In the genomic region with DNA sequence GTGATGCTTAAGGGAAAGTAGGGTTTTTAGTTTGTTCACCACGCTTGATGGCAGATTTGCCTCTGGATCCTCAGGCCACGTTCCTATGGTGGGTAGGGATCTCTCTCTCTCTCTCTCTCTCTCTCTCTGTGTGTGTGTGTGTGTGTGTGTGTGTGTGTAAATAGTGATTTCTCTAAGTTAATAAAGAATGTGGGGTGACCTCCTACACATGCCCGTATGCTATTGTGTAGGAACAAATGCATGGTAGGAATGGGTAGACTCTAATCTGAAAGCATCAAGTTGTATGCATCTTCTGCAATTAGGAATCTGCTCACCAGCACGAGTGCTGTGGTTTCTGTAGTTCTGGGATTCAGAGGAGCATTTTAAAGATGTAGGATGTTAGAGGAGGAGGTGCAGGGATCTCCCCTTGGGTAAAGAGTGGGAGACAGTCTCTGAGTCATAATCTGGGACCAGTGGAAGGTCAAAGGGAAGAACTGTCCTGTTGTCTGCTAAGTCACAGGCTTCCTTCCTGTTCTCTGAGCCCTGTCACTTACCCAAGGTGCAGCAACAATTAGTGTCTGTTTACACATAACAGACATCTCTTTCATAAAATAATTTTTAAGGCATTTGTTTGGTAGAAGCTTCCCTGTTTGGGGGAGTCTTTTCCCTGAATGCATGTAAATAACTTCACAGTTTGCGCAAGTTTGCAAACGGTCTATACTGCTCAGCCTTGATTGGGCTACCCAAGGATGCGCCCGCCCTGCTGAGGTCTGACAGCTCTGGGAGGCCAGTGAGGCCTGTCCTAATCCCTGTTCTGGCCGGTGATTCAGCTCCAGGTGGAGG, we compare ENCODE assay signal across 13 cellular contexts.
A peak's percentile ranks its signal among the peaks of the same experiment; 100 is the strongest.
DNase-seq lines count a peak whose midpoint lies in the region; ATAC-seq and TF ChIP-seq lines count a peak whose summit lies in the region.
"Had no signal": no experiment of that assay in that cellular context is flagged by ENCODE, and none has a peak within 500 bp of the region (broad histone marks: within the 10 kb centered on the region; RNA-seq: fewer than 3 reads in every experiment).

No MANE protein-coding gene starts in this region.

- peak; percentile 55 for ATAC-seq in activated T-helper 17 cell treated with anti-CD3 and anti-CD28 coated beads, Interleukin-2, amount 50 U/mL, for 72 hours (replicated peaks)
- ATAC-seq in lower lobe of right lung (peak; percentile 55 to 59), GM18502 (IDR thresholded peaks at IDR 0.05; ENCODE audit: poor library complexity, unreplicated experiment) (no peak), HG03159 (IDR thresholded peaks at IDR 0.05; ENCODE audit: unreplicated experiment) (no peak), GM19351 (IDR thresholded peaks at IDR 0.05; ENCODE audit: unreplicated experiment) (no peak)
- ATAC-seq: stimulated activated memory B cell treated with anti-CD40 and anti-IgM and Interleukin-4, amounts not matched to agents 10 μg/mL and 1 μg/mL and 100 μg/mL, for 72 hours had no signal

- CTCF ChIA-PET in HEK293T (lab: Yijun Ruan, JAX), result interaction anchor here (0.7 to 2.9 kb wide), 3 partner anchors 9 to 103 kb away, joined by 3 to 11 read pairs (median 3); no protein-coding TSS in a partner anchor

- peak overlapping the region; percentile 2 for H3K4me3 Mint-ChIP-seq in activated T-helper 17 cell treated with anti-CD3 and anti-CD28 coated beads, Interleukin-2, amount 50 U/mL, for 72 hours
- H3K4me3 Mint-ChIP-seq: B cell; stimulated activated memory B cell treated with anti-CD40 and anti-IgM and Interleukin-4, amounts not matched to agents 10 μg/mL and 1 μg/mL and 100 μg/mL, for 72 hours had no signal

- TF ChIP-seq CTCF in lower lobe of right lung (IDR thresholded peaks at IDR 0.05), result no peak

- no peak overlapping the region for H3K27ac ChIP-seq in lower lobe of right lung

- H3K27ac Mint-ChIP-seq in activated T-helper 17 cell treated with anti-CD3 and anti-CD28 coated beads, Interleukin-2, amount 50 U/mL, for 72 hours, result no peak overlapping the region
- H3K27ac Mint-ChIP-seq: B cell; stimulated activated memory B cell treated with anti-CD40 and anti-IgM and Interleukin-4, amounts not matched to agents 10 μg/mL and 1 μg/mL and 100 μg/mL, for 72 hours had no signal

- no peaks in the 10 kb centered on the region for H3K9me3 ChIP-seq in lower lobe of right lung

- peak; percentile 18 for DNase-seq in A172 (ENCODE audit: low spot score)
- no peak for DNase-seq in HEK293T (ENCODE audit: extremely low spot score)
- peak; percentile 49 for DNase-seq in lower lobe of right lung
- DNase-seq in NAMALWA (ENCODE audit: low spot score), result no peak
- DNase-seq: activated CD8-positive, alpha-beta memory T cell treated with anti-CD3 and anti-CD28 coated beads, Interleukin-2, amount 50 U/mL, for 4 hours; midbrain; stimulated activated CD4-positive, alpha-beta T cell treated with anti-CD3 and anti-CD28 coated beads, Interleukin-15, amount 100 ng/mL, for 24 hours had no signal

- peaks cover 36% of the 10 kb centered on the region for H3K4me1 ChIP-seq in lower lobe of right lung

- H3K27me3 Mint-ChIP-seq in activated T-helper 17 cell treated with anti-CD3 and anti-CD28 coated beads, Interleukin-2, amount 50 U/mL, for 72 hours, result no peaks in the 10 kb centered on the region
- H3K27me3 Mint-ChIP-seq: stimulated activated memory B cell treated with anti-CD40 and anti-IgM and Interleukin-4, amounts not matched to agents 10 μg/mL and 1 μg/mL and 100 μg/mL, for 72 hours had no signal

- H3K36me3 ChIP-seq in lower lobe of right lung, result no peaks in the 10 kb centered on the region

- peaks cover 4% of the 10 kb centered on the region for H3K4me1 Mint-ChIP-seq in activated T-helper 17 cell treated with anti-CD3 and anti-CD28 coated beads, Interleukin-2, amount 50 U/mL, for 72 hours
- H3K4me1 Mint-ChIP-seq: B cell had no signal

- POLR2A ChIA-PET in HEK293T (lab: Yijun Ruan, JAX), result no interaction called here

- H3K27me3 ChIP-seq in lower lobe of right lung (ENCODE audit: low read depth), result no peaks in the 10 kb centered on the region

- intact Hi-C loops in lower lobe of right lung (cut with DNase I), result no loop called here

- H3K9me3 Mint-ChIP-seq in activated T-helper 17 cell treated with anti-CD3 and anti-CD28 coated beads, Interleukin-2, amount 50 U/mL, for 72 hours, result no peaks in the 10 kb centered on the region
- H3K9me3 Mint-ChIP-seq: stimulated activated memory B cell treated with anti-CD40 and anti-IgM and Interleukin-4, amounts not matched to agents 10 μg/mL and 1 μg/mL and 100 μg/mL, for 72 hours had no signal

- H3K36me3 Mint-ChIP-seq in activated T-helper 17 cell treated with anti-CD3 and anti-CD28 coated beads, Interleukin-2, amount 50 U/mL, for 72 hours (ENCODE audit: low read depth), result no peaks in the 10 kb centered on the region
- H3K36me3 Mint-ChIP-seq: stimulated activated memory B cell treated with anti-CD40 and anti-IgM and Interleukin-4, amounts not matched to agents 10 μg/mL and 1 μg/mL and 100 μg/mL, for 72 hours had no signal

- H3K4me3 ChIP-seq in lower lobe of right lung, result no peak overlapping the region

TF ChIP-seq in HEK293T, 16 proteins besides CTCF, POLR2A, EP300 and RAD21:
- TF ChIP-seq L3MBTL2 (conservative IDR thresholded peaks at IDR 0.05) (no peak), LEF1 (IDR thresholded peaks at IDR 0.05; ENCODE audit: borderline replicate concordance) (no peak)
- TF ChIP-seq, protein P1, sequence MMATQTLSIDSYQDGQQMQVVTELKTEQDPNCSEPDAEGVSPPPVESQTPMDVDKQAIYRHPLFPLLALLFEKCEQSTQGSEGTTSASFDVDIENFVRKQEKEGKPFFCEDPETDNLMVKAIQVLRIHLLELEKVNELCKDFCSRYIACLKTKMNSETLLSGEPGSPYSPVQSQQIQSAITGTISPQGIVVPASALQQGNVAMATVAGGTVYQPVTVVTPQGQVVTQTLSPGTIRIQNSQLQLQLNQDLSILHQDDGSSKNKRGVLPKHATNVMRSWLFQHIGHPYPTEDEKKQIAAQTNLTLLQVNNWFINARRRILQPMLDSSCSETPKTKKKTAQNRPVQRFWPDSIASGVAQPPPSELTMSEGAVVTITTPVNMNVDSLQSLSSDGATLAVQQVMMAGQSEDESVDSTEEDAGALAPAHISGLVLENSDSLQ (IDR thresholded peaks at IDR 0.05), result 0 out of 2 replicates have a peak, but pooled peaks have one; percentile 18

Comparison
In these comparisons a context has a peak if more than half of its experiments do, and no peak if none do; other contexts are left out.
1. DNase-seq: peak in A172 (single experiment) and lower lobe of right lung (single experiment); none in HEK293T (single experiment) and NAMALWA (single experiment).
2. ATAC-seq: peak in activated T-helper 17 cell treated with anti-CD3 and anti-CD28 coated beads, Interleukin-2, amount 50 U/mL, for 72 hours (single experiment) and lower lobe of right lung (2 of 2); none in GM18502 (single experiment), HG03159 (single experiment) and GM19351 (single experiment).